ENCODE assay signal across 8 cellular contexts in the genomic region with DNA sequence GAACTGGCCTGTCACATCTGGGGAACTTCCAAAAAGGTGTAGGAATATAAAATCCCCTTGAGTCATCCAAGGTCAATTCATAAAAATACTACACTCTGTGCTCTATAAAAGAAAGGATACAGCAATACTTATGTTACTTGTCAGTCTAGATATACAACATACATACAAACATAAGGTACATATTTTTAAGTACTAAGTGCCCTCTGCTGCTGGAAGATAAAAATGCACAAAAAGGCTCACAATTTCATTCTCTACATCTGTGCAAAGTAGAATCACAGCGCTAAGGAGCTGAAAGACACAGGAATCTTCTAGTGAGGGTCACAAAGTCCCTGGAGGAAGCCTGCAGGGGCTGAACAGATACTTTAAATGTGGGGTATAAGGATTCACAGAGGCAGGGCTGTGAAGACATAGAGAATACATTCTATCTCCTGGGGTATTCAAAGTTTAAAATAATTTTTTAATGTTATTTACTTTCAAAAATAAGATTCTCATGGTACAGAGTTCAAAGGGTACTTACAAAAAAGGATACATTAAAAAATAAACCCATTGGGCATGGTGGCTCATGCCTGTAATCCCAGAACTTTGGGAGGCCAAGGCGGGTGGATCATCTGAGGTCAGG. TPM values are rescaled to one million over a fixed set of nuclear protein-coding genes. Genes with fewer than 3 reads are reported as not detected.
DNase-seq lines count a peak whose midpoint lies in the region; ATAC-seq, FAIRE-seq and TF ChIP-seq lines count a peak whose summit lies in the region.

No MANE protein-coding gene starts in this region.

- H3K9me3 ChIP-seq in astrocyte (ENCODE audit: insufficient read depth, low read depth, low read length) (no peaks in the 10 kb centered on the region), smooth muscle cell (replicated peaks; ENCODE audit: low read depth) (no peaks in the 10 kb centered on the region)

- no peak for ATAC-seq in HG03025 (IDR thresholded peaks at IDR 0.05; ENCODE audit: low FRiP score, unreplicated experiment)

- H3K9ac ChIP-seq in astrocyte (ENCODE audit: low read length) (no peak overlapping the region), smooth muscle cell (ENCODE audit: low read depth) (no peak overlapping the region)

- FAIRE-seq in astrocyte (lab: Jason Lieb, UNC) = peak; percentile 89

- H3K27me3 ChIP-seq in ACC112 (ENCODE audit: insufficient read depth, low read length) (no peaks in the 10 kb centered on the region), astrocyte (ENCODE audit: insufficient read depth, low read length) (no peaks in the 10 kb centered on the region), smooth muscle cell (ENCODE audit: low read depth) (no peaks in the 10 kb centered on the region)

- peak overlapping the region; percentile 73 for H2AFZ ChIP-seq in ACC112 (ENCODE audit: low read length, unreplicated experiment)
- no peak overlapping the region for H2AFZ ChIP-seq in astrocyte (ENCODE audit: low read depth, low read length)
- H2AFZ ChIP-seq in smooth muscle cell (ENCODE audit: low read depth) = no peak overlapping the region

- H3K4me1 Mint-ChIP-seq in astrocyte (ENCODE audit: low read depth, unreplicated experiment) = peaks cover 26% of the 10 kb centered on the region

- WGBS in smooth muscle cell (ENCODE audit: low lambda C conversion rate) = 73% methylated on average over 2 of the region's 2 CpGs

- H3K27ac Mint-ChIP-seq in astrocyte (ENCODE audit: unreplicated experiment) = no peak overlapping the region

- H3K79me2 ChIP-seq in ACC112 (ENCODE audit: control insufficient read depth, insufficient read depth, low read length, unreplicated experiment) = no peaks in the 10 kb centered on the region
- no peaks in the 10 kb centered on the region for H3K79me2 ChIP-seq in astrocyte (ENCODE audit: insufficient read depth, low read length)
- H3K79me2 ChIP-seq in smooth muscle cell (ENCODE audit: low read depth) = no peaks in the 10 kb centered on the region

- no peak overlapping the region for H3K4me3 ChIP-seq in ACC112 (ENCODE audit: low read depth, low read length)
- no peak overlapping the region for H3K4me3 ChIP-seq in GM12864 (ENCODE audit: low read depth, low read length)
- H3K4me3 ChIP-seq in astrocyte (ENCODE audit: insufficient read depth, low read depth, low read length) = no peak overlapping the region
- no peak overlapping the region for H3K4me3 ChIP-seq in smooth muscle cell

- DNase-seq in GM12864 (ENCODE audit: low read depth) (no peak), HT1080 (ENCODE audit: low read depth) (peak; percentile 79), NCI-H748 (lab: John Stamatoyannopoulos, UW; ENCODE audit: unreplicated experiment) (peak; percentile 83), astrocyte (ENCODE audit: low read depth) (peak; percentile 51), hepatic stellate cell (ENCODE audit: low spot score) (peak; percentile 25), smooth muscle cell (lab: John Stamatoyannopoulos, UW; ENCODE audit: unreplicated experiment) (no peak)

- no peaks in the 10 kb centered on the region for H3K27me3 Mint-ChIP-seq in astrocyte (ENCODE audit: low read depth, unreplicated experiment)

- H4K20me1 ChIP-seq in astrocyte (ENCODE audit: insufficient read depth, low read length) (no peaks in the 10 kb centered on the region), smooth muscle cell (ENCODE audit: low read depth) (no peaks in the 10 kb centered on the region)

- H3K36me3 Mint-ChIP-seq in astrocyte (ENCODE audit: low read depth, unreplicated experiment) = no peaks in the 10 kb centered on the region

- TF ChIP-seq CTCF in GM12864 (IDR thresholded peaks at IDR 0.05; ENCODE audit: low read depth, low read length, missing control alignments) (peak; percentile 45), astrocyte (IDR thresholded peaks at IDR 0.05; ENCODE audit: insufficient read depth, low read depth, low read length) (peak; percentile 56), smooth muscle cell (IDR thresholded peaks at IDR 0.05; ENCODE audit: borderline replicate concordance, insufficient read depth, poor library complexity, severe bottlenecking) (peak; percentile 61)

- H3K4me1 ChIP-seq in ACC112 (ENCODE audit: control insufficient read depth, insufficient read depth, low read length, unreplicated experiment) = peaks cover 29% of the 10 kb centered on the region
- peaks cover 21% of the 10 kb centered on the region for H3K4me1 ChIP-seq in astrocyte (ENCODE audit: insufficient read depth, low read length)
- H3K4me1 ChIP-seq in smooth muscle cell (ENCODE audit: low read depth) = no peaks in the 10 kb centered on the region

- H3K9me3 Mint-ChIP-seq in astrocyte (ENCODE audit: unreplicated experiment) = peaks cover 7% of the 10 kb centered on the region

- H3F3A ChIP-seq in smooth muscle cell (ENCODE audit: low read depth) = peaks cover 10% of the 10 kb centered on the region

- H3K27ac ChIP-seq in ACC112 (ENCODE audit: low read depth, low read length) = no peak overlapping the region
- no peak overlapping the region for H3K27ac ChIP-seq in astrocyte (ENCODE audit: low read depth, low read length)
- H3K27ac ChIP-seq in smooth muscle cell (ENCODE audit: low read depth) = no peak overlapping the region

- H3K36me3 ChIP-seq in ACC112 (ENCODE audit: insufficient read depth, low read length) (no peaks in the 10 kb centered on the region; the same call in 1 of the 2 replicates), astrocyte (ENCODE audit: insufficient read depth, low read length) (no peaks in the 10 kb centered on the region), smooth muscle cell (ENCODE audit: low read depth) (no peaks in the 10 kb centered on the region)

- H3K4me2 ChIP-seq in astrocyte (ENCODE audit: low read length) (no peak overlapping the region), smooth muscle cell (no peak overlapping the region)

- no peak overlapping the region for H3K4me3 Mint-ChIP-seq in astrocyte (ENCODE audit: unreplicated experiment)

RNA-seq across cellular contexts. Expression of gene GOLGA5, which starts 10.2 kb away (rescaled TPM):
- 20.4 and 23.6 TPM in 2 replicates for total RNA-seq in HT1080 (2014; rRNA removed; shearing (Covaris generic))
- polyA plus RNA-seq in HT1080 (2015; cell fraction: cytosol; rRNA removed) = 33.5 and 42.2 TPM in 2 replicates
- 14.8 and 19.9 TPM in 2 replicates for polyA plus RNA-seq in HT1080 (2015; cell fraction: nucleus; rRNA removed)
- total RNA-seq in astrocyte = 43.1 and 49.4 TPM in 2 replicates
- 70.3 and 76.7 TPM in 2 replicates for total RNA-seq in smooth muscle cell
- polyA plus RNA-seq in smooth muscle cell = 50.6 and 67.0 TPM in 2 replicates

RNA-seq across cellular contexts. Expression of gene LGMN, which starts 35.5 kb away (rescaled TPM):
- total RNA-seq in HT1080 (2014; rRNA removed; shearing (Covaris generic)) = 26.5 and 29.5 TPM in 2 replicates
- polyA plus RNA-seq in HT1080 (2015; cell fraction: cytosol; rRNA removed) = 19.5 and 20.5 TPM in 2 replicates
- 43.8 and 52.6 TPM in 2 replicates for polyA plus RNA-seq in HT1080 (2015; cell fraction: nucleus; rRNA removed)
- total RNA-seq in astrocyte (232 and 278 TPM in 2 replicates), smooth muscle cell (110 and 124 TPM in 2 replicates)
- polyA plus RNA-seq in smooth muscle cell = 111 and 133 TPM in 2 replicates

Comparison
In these comparisons a context has a peak if more than half of its experiments do, and no peak if none do; other contexts are left out.
1. DNase-seq: peak in HT1080 (single experiment), NCI-H748 (single experiment), astrocyte (single experiment) and hepatic stellate cell (single experiment); none in GM12864 (single experiment) and smooth muscle cell (single experiment).
2. Peak in every context shown above with its lines, with median percentiles within 50 percentile points of each other: CTCF ChIP-seq.